ENCODE assay signal across 32 cellular contexts in the genomic region with DNA sequence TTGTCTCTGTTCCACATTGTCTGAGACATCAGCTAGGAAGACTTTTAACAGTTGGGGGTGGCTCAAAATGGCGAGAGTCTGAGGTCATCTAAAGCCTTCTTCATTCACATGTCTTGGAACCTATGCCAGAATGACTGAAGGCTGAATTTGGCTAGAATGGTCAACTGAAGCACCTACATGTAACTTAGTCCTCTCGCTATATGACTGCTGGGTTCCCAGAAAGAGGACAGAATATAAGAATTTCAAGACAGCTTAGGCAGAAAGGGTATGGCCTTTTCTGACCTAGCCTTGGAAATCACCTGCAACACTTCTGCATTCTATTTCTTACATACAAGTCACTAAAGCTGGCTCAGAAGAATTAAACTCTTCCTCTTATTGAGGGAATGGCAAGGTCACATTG.
"Had no signal": no experiment of that assay in that cellular context is flagged by ENCODE, and none has a peak within 500 bp of the region (broad histone marks: within the 10 kb centered on the region; RNA-seq: fewer than 3 reads in every experiment).

No MANE protein-coding gene starts in this region.

- H3K9me3 ChIP-seq: ascending aorta, Peyer's patch, SJSA1, SK-N-SH had no signal

- FAIRE-seq: K562 had no signal

- DNase-seq: activated B cell treated with CpG ODN at 0.5 μM for 24 hours; activated CD4-positive, alpha-beta memory T cell treated with anti-CD3 and anti-CD28 coated beads, Interleukin-2, amount 10 ng/mL, durations not matched to agents 7 days and 5 days; activated CD4-positive, alpha-beta T cell treated with anti-CD3 and anti-CD28 coated beads for 48 hours; activated CD4-positive, CD25-positive, alpha-beta regulatory T cell treated with anti-CD3 and anti-CD28 coated beads, Interleukin-2, amount 50 U/mL, for 72 hours; activated CD8-positive, alpha-beta memory T cell treated with anti-CD3 and anti-CD28 coated beads for 24 hours; activated CD8-positive, alpha-beta memory T cell treated with anti-CD3 and anti-CD28 coated beads, Interleukin-2, amount 10 ng/mL, durations not matched to agents 7 days and 5 days; activated CD8-positive, alpha-beta memory T cell treated with anti-CD3 and anti-CD28 coated beads, Interleukin-2, amount 50 U/mL, for 48 hours; activated effector memory CD4-positive, alpha-beta T cell treated with Interleukin-2 at 50 U/mL for 16 hours; activated naive CD4-positive, alpha-beta T cell treated with anti-CD3 and anti-CD28 coated beads, Interleukin-2, amount 50 U/mL, for 16 hours; activated naive CD8-positive, alpha-beta T cell treated with anti-CD3 and anti-CD28 coated beads, Interleukin-2, amount 10 ng/mL, durations not matched to agents 7 days and 5 days; activated T-cell treated with anti-CD3 and anti-CD28 coated beads, Interleukin-2, amount 50 U/mL, for 48 hours; amygdala; MV-4-11; NCI-H1092; NCI-H1436 treated with DMSO at 0.1 percent for 48 hours; NCI-H1694 treated with DMSO at 0.1 percent for 48 hours; NCI-H2029; NCI-H345; NCI-H524 treated with DMSO at 0.1 percent for 48 hours; PC-3; Peyer's patch; RPMI8226; SHP77 treated with DMSO at 0.1 percent for 48 hours; SK-N-SH; T-helper 1 cell; T-helper 2 cell; T-helper 9 cell had no signal

- H3K9ac ChIP-seq: SK-N-SH had no signal

- H3K27me3 ChIP-seq: ascending aorta, cardiac muscle cell, Peyer's patch, SJSA1 had no signal

- H3K4me2 ChIP-seq: SK-N-SH had no signal

- ATAC-seq: activated CD8-positive, alpha-beta memory T cell treated with anti-CD3 and anti-CD28 coated beads, Interleukin-2, amount 10 ng/mL, durations not matched to agents 7 days and 5 days; K562; PC-3 had no signal

- H3K4me3 ChIP-seq: ascending aorta, cardiac muscle cell, K562, Peyer's patch, SJSA1 had no signal

- H3K36me3 ChIP-seq: cardiac muscle cell had no signal

- H3K27ac ChIP-seq: ascending aorta, cardiac muscle cell, Peyer's patch, SJSA1, VCaP had no signal

- H3K4me1 ChIP-seq: ascending aorta, Peyer's patch, SJSA1 had no signal
